Comparison of ENCODE assay signal across 11 cellular contexts in the genomic region with DNA sequence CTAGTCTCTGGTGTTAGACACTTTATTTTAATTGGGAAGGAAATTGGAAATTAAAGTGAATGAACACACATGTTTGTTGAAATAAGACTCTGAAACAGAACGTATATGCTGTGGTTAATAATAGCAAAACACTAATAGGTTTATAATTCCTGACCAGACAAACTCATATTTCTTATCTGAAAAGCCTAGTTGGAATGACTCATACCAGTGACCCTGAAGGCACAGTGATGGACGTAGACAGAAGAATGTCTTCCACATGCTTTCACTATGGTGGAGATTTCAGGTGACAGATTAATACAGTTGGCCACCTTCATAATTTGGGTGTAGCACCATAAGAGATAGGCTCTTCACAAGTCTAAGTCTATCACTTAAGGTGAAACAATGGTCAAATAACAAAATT.
"Had no signal": no experiment of that assay in that cellular context is flagged by ENCODE, and none has a peak within 500 bp of the region (broad histone marks: within the 10 kb centered on the region; RNA-seq: fewer than 3 reads in every experiment).

No MANE protein-coding gene starts in this region.

- H3K36me3 ChIP-seq: ascending aorta, cardiac muscle cell, colonic mucosa, gastroesophageal sphincter, transverse colon had no signal

- H3K4me3 ChIP-seq: ascending aorta, cardiac muscle cell, colonic mucosa, gastroesophageal sphincter, transverse colon had no signal

- H3K4me1 ChIP-seq: ascending aorta, colonic mucosa, gastroesophageal sphincter, transverse colon had no signal

- H3K27ac ChIP-seq: ascending aorta, cardiac muscle cell, colonic mucosa, gastroesophageal sphincter, transverse colon had no signal

- H3K27me3 ChIP-seq: ascending aorta, cardiac muscle cell, colonic mucosa, gastroesophageal sphincter, transverse colon had no signal

- DNase-seq: activated effector memory CD4-positive, alpha-beta T cell treated with anti-CD3 and anti-CD28 coated beads, Interleukin-2, amount 50 U/mL, for 16 hours; activated T-cell treated with anti-CD3 and anti-CD28 coated beads, Interleukin-2, amount 50 U/mL, for 1 hour; colonic mucosa; naive B cell; right cardiac atrium; substantia nigra; SW 1271; transverse colon had no signal

- H3K9me3 ChIP-seq: ascending aorta, colonic mucosa, gastroesophageal sphincter, transverse colon had no signal
